ENCODE assay signal across 11 cellular contexts in the genomic region with DNA sequence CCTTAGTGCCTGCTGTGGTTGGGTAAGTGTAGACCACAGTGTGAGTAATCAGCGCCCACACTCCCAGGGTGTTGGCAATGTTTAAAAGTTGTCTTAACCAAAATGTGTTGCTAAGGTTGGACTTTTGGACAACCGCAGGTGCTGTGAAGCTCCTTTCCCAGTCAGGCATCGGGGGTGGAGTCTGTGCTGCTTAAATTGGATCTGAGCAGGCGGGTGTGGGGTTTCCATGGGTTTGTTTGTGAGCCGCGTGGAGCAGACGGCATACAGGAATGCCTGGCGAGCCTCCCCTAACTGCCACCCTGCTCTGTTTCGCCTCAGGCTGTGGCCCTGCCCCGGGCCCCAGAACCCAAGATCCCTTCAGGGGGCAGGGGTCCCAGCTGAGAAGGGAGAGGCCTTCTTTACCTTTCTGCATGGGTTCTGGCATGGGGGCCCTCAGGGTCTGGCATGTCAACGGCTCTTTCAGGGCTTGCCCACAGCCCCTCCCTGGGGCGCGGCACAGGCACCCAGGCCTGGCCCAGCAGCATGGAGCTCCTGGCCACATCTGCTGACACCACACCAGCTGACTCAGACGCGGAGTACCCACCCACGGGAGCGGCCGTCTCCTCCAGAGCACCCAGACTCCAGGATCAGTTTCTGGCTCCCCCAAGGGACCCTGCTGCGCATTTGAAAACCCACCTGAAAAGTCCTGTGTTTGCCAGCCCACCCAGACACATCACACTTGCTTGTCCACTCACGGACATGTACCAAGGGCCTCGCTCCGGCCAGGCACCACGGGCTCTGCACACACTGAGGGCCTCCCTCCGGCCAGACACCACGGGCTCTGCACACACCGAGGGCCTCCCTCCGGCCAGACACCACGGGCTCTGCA. TPM values are rescaled to one million over a fixed set of nuclear protein-coding genes. Genes with fewer than 3 reads are reported as not detected.
A peak's percentile ranks its signal among the peaks of the same experiment; 100 is the strongest.
DNase-seq lines count a peak whose midpoint lies in the region; ATAC-seq and TF ChIP-seq lines count a peak whose summit lies in the region.
"Had no signal": no experiment of that assay in that cellular context is flagged by ENCODE, and none has a peak within 500 bp of the region (broad histone marks: within the 10 kb centered on the region; RNA-seq: fewer than 3 reads in every experiment).

No MANE protein-coding gene starts in this region.

- intact Hi-C loops in Right ventricle myocardium inferior (cut with DNase I) = no loop called here
- intact Hi-C loops in cardiac septum (cut with DNase I) = loop anchor here (2.0 kb wide), 1 partner anchor 15 kb away; no protein-coding TSS in a partner anchor
- intact Hi-C loops in breast epithelium (cut with DNase I; ENCODE audit: low total_unique reads) = no loop called here
- intact Hi-C loops in mucosa of descending colon (cut with DNase I, micrococcal nuclease) = no loop called here

- no peak overlapping the region for H2BK15ac ChIP-seq in mesendoderm (replicated peaks; ENCODE audit: low read depth)

- no peak overlapping the region for H3K4me2 ChIP-seq in mesendoderm (ENCODE audit: low read length)

- H2BK5ac ChIP-seq in mesendoderm (ENCODE audit: low read length) = no peak overlapping the region

- H3K4me1 ChIP-seq in breast epithelium (peaks cover under 1 to 7% of the 10 kb centered on the region in 2 donors), mucosa of descending colon (ENCODE audit: low read depth) (peaks cover 10% of the 10 kb centered on the region), mesendoderm (ENCODE audit: control insufficient read depth, low read depth, low read length) (no peaks in the 10 kb centered on the region)

- H3K18ac ChIP-seq in mesendoderm (ENCODE audit: low read length) = no peak overlapping the region

- WGBS in mesendoderm (ENCODE audit: extremely low coverage, insufficient coverage, low lambda C conversion rate) = no CpG with 5 or more reads among the region's 28 CpGs

- no peak overlapping the region for H4K8ac ChIP-seq in mesendoderm (ENCODE audit: low read depth, low read length)

- TF ChIP-seq CTCF in breast epithelium (IDR thresholded peaks at IDR 0.05) (no peak), mucosa of descending colon (IDR thresholded peaks at IDR 0.05) (no peak)

- no peak overlapping the region for H3K23ac ChIP-seq in mesendoderm (ENCODE audit: low read length)

- DNase-seq in Right ventricle myocardium inferior (ENCODE audit: missing footprints) (peak; percentile 60), cardiac septum (ENCODE audit: low spot score) (no peak), breast epithelium (ENCODE audit: low spot score in 2 of 2) (peak in 1 of 2 donors; percentile 49), mucosa of descending colon (peak; percentile 69 to 73 (median 71)), NCI-H524 treated with DMSO at 0.1 percent for 48 hours (lab: John Stamatoyannopoulos, UW) (no peak), mesendoderm (no peak)
- DNase-seq: GOT3 had no signal

- H4K5ac ChIP-seq in mesendoderm (ENCODE audit: low read length) = no peak overlapping the region

- no peak overlapping the region for H3K4ac ChIP-seq in mesendoderm (ENCODE audit: low read depth, low read length)

- H3K56ac ChIP-seq in mesendoderm (ENCODE audit: low read length) = no peak overlapping the region

- H3K9me3 ChIP-seq in breast epithelium = no peaks in the 10 kb centered on the region
- no peaks in the 10 kb centered on the region for H3K9me3 ChIP-seq in mucosa of descending colon
- H3K9me3 ChIP-seq: Peyer's patch had no signal

- H3K27me3 ChIP-seq in breast epithelium (peaks cover 0 to under 1% of the 10 kb centered on the region in 2 donors), mesendoderm (ENCODE audit: insufficient read depth, low read length, poor library complexity) (peaks cover 6% of the 10 kb centered on the region)

- H3K79me1 ChIP-seq in mesendoderm (ENCODE audit: low read length) = no peaks in the 10 kb centered on the region

- ATAC-seq in Right ventricle myocardium inferior = peak; percentile 64
- ATAC-seq in mucosa of descending colon = peak; percentile 89
- ATAC-seq in HG02870 (IDR thresholded peaks at IDR 0.05; ENCODE audit: unreplicated experiment) = no peak
- ATAC-seq in GM18873 (IDR thresholded peaks at IDR 0.05; ENCODE audit: low FRiP score, unreplicated experiment) = no peak
- ATAC-seq: left lung had no signal

- H3K9ac ChIP-seq in mesendoderm (ENCODE audit: low read length) = no peak overlapping the region

- no peak overlapping the region for H2BK120ac ChIP-seq in mesendoderm (ENCODE audit: low read depth, low read length)

- no peak for TF ChIP-seq POLR2A in breast epithelium (IDR thresholded peaks at IDR 0.05)

- H3K4me3 ChIP-seq in breast epithelium (no peak overlapping the region), mucosa of descending colon (no peak overlapping the region), mesendoderm (ENCODE audit: low read length) (no peak overlapping the region)
- H3K4me3 ChIP-seq: left lung, Peyer's patch had no signal

- no peaks in the 10 kb centered on the region for H3K79me2 ChIP-seq in mesendoderm (ENCODE audit: control insufficient read depth, insufficient read depth, low read length)

- peak overlapping the region; percentile 42 to 70 for H3K27ac ChIP-seq in breast epithelium
- no peak overlapping the region for H3K27ac ChIP-seq in mesendoderm (ENCODE audit: low read depth, low read length)
- H3K27ac ChIP-seq: left lung, Peyer's patch had no signal

- H2AK5ac ChIP-seq in mesendoderm (ENCODE audit: low read length) = no peak overlapping the region

- no peaks in the 10 kb centered on the region for H3K36me3 ChIP-seq in breast epithelium
- no peaks in the 10 kb centered on the region for H3K36me3 ChIP-seq in mucosa of descending colon (ENCODE audit: low read depth)
- no peaks in the 10 kb centered on the region for H3K36me3 ChIP-seq in mesendoderm (ENCODE audit: control insufficient read depth, insufficient read depth, low read length)
- H3K36me3 ChIP-seq: left lung, Peyer's patch had no signal

RNA-seq across cellular contexts. Expression of a gene that starts 5.1 kb away (rescaled TPM):
- total RNA-seq in Right ventricle myocardium inferior = 22.6 TPM
- total RNA-seq in cardiac septum = 19.8 TPM
- total RNA-seq in breast epithelium = 10 to 100 TPM; 35.3 to 59.4 (median 36.1) TPM
- total RNA-seq in mucosa of descending colon = 10 to 100 TPM; 19.6 to 42.1 (median 41.4) TPM
- polyA plus RNA-seq in mesendoderm (2013, experiment 1 of 2) = 0.28 TPM
- 0.25 TPM for polyA plus RNA-seq in mesendoderm (2013, experiment 2 of 2)

Comparison
In these comparisons a context has a peak if more than half of its experiments do, and no peak if none do; other contexts are left out.
1. DNase-seq: peak in Right ventricle myocardium inferior (single experiment) and mucosa of descending colon (3 of 3); none in cardiac septum (single experiment), NCI-H524 treated with DMSO at 0.1 percent for 48 hours (single experiment) and mesendoderm (single experiment).
2. ATAC-seq: peak in Right ventricle myocardium inferior (single experiment) and mucosa of descending colon (single experiment); none in HG02870 (single experiment) and GM18873 (single experiment).